Comparison of ENCODE assay signal across 3 cellular contexts in the genomic region with DNA sequence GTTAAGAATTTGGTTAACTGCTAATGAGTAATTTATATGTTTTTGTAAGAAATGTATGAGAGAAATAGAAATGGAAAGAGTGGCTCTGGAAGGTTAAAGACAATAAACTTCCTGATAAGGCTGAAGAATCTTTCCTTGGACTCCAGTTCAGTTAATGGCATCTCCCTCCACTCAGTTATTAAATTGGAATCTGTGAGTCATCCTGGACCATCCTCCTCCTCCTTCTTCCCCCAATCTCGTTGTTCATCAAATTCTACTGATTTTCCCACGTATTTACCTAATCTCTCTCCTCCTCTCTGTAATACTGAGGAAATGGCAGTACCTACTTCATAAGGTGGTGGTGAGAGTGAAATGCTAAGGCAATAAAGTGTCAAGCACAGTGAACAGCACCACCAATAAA.
A peak's percentile ranks its signal among the peaks of the same experiment; 100 is the strongest.
TF ChIP-seq lines count a peak whose summit lies in the region.

No MANE protein-coding gene starts in this region.

TF ChIP-seq in SK-N-SH treated with all-trans-retinoic acid at 6 μM for 48 hours, 23 proteins besides CTCF, POLR2A, EP300 and RAD21:
- TF ChIP-seq, protein P1, sequence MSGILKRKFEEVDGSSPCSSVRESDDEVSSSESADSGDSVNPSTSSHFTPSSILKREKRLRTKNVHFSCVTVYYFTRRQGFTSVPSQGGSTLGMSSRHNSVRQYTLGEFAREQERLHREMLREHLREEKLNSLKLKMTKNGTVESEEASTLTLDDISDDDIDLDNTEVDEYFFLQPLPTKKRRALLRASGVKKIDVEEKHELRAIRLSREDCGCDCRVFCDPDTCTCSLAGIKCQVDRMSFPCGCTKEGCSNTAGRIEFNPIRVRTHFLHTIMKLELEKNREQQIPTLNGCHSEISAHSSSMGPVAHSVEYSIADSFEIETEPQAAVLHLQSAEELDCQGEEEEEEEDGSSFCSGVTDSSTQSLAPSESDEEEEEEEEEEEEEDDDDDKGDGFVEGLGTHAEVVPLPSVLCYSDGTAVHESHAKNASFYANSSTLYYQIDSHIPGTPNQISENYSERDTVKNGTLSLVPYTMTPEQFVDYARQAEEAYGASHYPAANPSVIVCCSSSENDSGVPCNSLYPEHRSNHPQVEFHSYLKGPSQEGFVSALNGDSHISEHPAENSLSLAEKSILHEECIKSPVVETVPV (CRISPR knock-in tag; IDR thresholded peaks at IDR 0.05) = no peak
- TF ChIP-seq, protein P2, sequence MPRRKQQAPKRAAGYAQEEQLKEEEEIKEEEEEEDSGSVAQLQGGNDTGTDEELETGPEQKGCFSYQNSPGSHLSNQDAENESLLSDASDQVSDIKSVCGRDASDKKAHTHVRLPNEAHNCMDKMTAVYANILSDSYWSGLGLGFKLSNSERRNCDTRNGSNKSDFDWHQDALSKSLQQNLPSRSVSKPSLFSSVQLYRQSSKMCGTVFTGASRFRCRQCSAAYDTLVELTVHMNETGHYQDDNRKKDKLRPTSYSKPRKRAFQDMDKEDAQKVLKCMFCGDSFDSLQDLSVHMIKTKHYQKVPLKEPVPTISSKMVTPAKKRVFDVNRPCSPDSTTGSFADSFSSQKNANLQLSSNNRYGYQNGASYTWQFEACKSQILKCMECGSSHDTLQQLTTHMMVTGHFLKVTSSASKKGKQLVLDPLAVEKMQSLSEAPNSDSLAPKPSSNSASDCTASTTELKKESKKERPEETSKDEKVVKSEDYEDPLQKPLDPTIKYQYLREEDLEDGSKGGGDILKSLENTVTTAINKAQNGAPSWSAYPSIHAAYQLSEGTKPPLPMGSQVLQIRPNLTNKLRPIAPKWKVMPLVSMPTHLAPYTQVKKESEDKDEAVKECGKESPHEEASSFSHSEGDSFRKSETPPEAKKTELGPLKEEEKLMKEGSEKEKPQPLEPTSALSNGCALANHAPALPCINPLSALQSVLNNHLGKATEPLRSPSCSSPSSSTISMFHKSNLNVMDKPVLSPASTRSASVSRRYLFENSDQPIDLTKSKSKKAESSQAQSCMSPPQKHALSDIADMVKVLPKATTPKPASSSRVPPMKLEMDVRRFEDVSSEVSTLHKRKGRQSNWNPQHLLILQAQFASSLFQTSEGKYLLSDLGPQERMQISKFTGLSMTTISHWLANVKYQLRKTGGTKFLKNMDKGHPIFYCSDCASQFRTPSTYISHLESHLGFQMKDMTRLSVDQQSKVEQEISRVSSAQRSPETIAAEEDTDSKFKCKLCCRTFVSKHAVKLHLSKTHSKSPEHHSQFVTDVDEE (CRISPR knock-in tag; IDR thresholded peaks at IDR 0.05) = no peak
- TF ChIP-seq, protein P3, sequence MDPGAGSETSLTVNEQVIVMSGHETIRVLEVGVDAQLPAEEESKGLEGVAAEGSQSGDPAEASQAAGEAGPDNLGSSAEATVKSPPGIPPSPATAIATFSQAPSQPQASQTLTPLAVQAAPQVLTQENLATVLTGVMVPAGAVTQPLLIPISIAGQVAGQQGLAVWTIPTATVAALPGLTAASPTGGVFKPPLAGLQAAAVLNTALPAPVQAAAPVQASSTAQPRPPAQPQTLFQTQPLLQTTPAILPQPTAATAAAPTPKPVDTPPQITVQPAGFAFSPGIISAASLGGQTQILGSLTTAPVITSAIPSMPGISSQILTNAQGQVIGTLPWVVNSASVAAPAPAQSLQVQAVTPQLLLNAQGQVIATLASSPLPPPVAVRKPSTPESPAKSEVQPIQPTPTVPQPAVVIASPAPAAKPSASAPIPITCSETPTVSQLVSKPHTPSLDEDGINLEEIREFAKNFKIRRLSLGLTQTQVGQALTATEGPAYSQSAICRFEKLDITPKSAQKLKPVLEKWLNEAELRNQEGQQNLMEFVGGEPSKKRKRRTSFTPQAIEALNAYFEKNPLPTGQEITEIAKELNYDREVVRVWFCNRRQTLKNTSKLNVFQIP (CRISPR knock-in tag; IDR thresholded peaks at IDR 0.05; ENCODE audit: borderline replicate concordance, low read depth) = no peak
- TF ChIP-seq ISL1 (CRISPR knock-in tag; IDR thresholded peaks at IDR 0.05) = no peak
- TF ChIP-seq TCF4 (CRISPR knock-in tag; IDR thresholded peaks at IDR 0.05; ENCODE audit: borderline replicate concordance) = no peak
- TF ChIP-seq ARNTL (CRISPR knock-in tag; IDR thresholded peaks at IDR 0.05; ENCODE audit: borderline replicate concordance, low read depth) = no peak

TF ChIP-seq in SK-N-SH, 30 proteins besides CTCF, POLR2A, EP300 and RAD21:
- no peak for TF ChIP-seq GATA2 (CRISPR knock-in tag; IDR thresholded peaks at IDR 0.05)
- TF ChIP-seq SIN3A (IDR thresholded peaks at IDR 0.05; ENCODE audit: borderline replicate concordance, low read depth, low read length) = no peak
- no peak for TF ChIP-seq EZH2phosphoT487 (IDR thresholded peaks at IDR 0.05; ENCODE audit: borderline replicate concordance, low read depth)
- no peak for TF ChIP-seq CHD2 (IDR thresholded peaks at IDR 0.05; ENCODE audit: low read length, partially characterized antibody)
- TF ChIP-seq, protein P4, sequence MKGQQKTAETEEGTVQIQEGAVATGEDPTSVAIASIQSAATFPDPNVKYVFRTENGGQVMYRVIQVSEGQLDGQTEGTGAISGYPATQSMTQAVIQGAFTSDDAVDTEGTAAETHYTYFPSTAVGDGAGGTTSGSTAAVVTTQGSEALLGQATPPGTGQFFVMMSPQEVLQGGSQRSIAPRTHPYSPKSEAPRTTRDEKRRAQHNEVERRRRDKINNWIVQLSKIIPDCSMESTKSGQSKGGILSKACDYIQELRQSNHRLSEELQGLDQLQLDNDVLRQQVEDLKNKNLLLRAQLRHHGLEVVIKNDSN (IDR thresholded peaks at IDR 0.05; ENCODE audit: borderline replicate concordance, low read depth) = no peak
- TF ChIP-seq RFX5 (IDR thresholded peaks at IDR 0.05; ENCODE audit: low read length) = no peak
- TF ChIP-seq SMC3 (IDR thresholded peaks at IDR 0.05; ENCODE audit: low read depth, low read length) = no peak
- TF ChIP-seq, protein P5, sequence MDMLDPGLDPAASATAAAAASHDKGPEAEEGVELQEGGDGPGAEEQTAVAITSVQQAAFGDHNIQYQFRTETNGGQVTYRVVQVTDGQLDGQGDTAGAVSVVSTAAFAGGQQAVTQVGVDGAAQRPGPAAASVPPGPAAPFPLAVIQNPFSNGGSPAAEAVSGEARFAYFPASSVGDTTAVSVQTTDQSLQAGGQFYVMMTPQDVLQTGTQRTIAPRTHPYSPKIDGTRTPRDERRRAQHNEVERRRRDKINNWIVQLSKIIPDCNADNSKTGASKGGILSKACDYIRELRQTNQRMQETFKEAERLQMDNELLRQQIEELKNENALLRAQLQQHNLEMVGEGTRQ (IDR thresholded peaks at IDR 0.05; ENCODE audit: borderline replicate concordance, low read depth, low read length) = no peak
- TF ChIP-seq MEF2A (IDR thresholded peaks at IDR 0.05; ENCODE audit: borderline replicate concordance, low read depth) = no peak
- no peak for TF ChIP-seq FOXJ3 (CRISPR knock-in tag; IDR thresholded peaks at IDR 0.05)
- TF ChIP-seq FOSL2 (IDR thresholded peaks at IDR 0.05; ENCODE audit: borderline replicate concordance, low read depth) = no peak
- no peak for TF ChIP-seq JUND (IDR thresholded peaks at IDR 0.05)

TF ChIP-seq in K562, 482 proteins besides CTCF, POLR2A, EP300 and RAD21:
- TF ChIP-seq, protein P6, sequence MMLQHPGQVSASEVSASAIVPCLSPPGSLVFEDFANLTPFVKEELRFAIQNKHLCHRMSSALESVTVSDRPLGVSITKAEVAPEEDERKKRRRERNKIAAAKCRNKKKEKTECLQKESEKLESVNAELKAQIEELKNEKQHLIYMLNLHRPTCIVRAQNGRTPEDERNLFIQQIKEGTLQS (IDR thresholded peaks at IDR 0.05) = peak; percentile 44; the same call in 1 of the 2 replicates
- TF ChIP-seq, protein P6 (CRISPR knock-in tag; conservative IDR thresholded peaks at IDR 0.05) = no peak
- TF ChIP-seq, protein P7, sequence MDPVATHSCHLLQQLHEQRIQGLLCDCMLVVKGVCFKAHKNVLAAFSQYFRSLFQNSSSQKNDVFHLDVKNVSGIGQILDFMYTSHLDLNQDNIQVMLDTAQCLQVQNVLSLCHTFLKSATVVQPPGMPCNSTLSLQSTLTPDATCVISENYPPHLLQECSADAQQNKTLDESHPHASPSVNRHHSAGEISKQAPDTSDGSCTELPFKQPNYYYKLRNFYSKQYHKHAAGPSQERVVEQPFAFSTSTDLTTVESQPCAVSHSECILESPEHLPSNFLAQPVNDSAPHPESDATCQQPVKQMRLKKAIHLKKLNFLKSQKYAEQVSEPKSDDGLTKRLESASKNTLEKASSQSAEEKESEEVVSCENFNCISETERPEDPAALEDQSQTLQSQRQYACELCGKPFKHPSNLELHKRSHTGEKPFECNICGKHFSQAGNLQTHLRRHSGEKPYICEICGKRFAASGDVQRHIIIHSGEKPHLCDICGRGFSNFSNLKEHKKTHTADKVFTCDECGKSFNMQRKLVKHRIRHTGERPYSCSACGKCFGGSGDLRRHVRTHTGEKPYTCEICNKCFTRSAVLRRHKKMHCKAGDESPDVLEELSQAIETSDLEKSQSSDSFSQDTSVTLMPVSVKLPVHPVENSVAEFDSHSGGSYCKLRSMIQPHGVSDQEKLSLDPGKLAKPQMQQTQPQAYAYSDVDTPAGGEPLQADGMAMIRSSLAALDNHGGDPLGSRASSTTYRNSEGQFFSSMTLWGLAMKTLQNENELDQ (CRISPR knock-in tag; IDR thresholded peaks at IDR 0.05; ENCODE audit: borderline replicate concordance) = no peak
- peak; percentile 43; the same call in 1 of the 2 replicates for TF ChIP-seq JUND (IDR thresholded peaks at IDR 0.05; ENCODE audit: borderline replicate concordance, low read depth, low read length)
- TF ChIP-seq JUND (tag; IDR thresholded peaks at IDR 0.05; ENCODE audit: borderline replicate concordance, low read depth, low read length) = no peak
